ENCODE assay signal across 6 cellular contexts in genomic region chr7:112735261-112735660, GRCh38.
"Had no signal": no experiment of that assay in that cellular context is flagged by ENCODE, and none has a peak within 500 bp of the region (broad histone marks: within the 10 kb centered on the region; RNA-seq: fewer than 3 reads in every experiment).

No MANE protein-coding gene starts in this region.

- H3K27ac ChIP-seq: GM23248, HL-60 had no signal

- H3K36me3 ChIP-seq: HAP-1 had no signal

- DNase-seq: GM23248, GOT3, H7, HFFc6 had no signal

- H3K9me3 ChIP-seq: HAP-1 had no signal

- H2AFZ ChIP-seq: GM23248 had no signal

- H3K4me3 ChIP-seq: GM23248, HAP-1 had no signal

- H3K9ac ChIP-seq: GM23248 had no signal

- H3K4me1 ChIP-seq: HAP-1 had no signal
